ENCODE assay signal across 12 cellular contexts in the genomic region with DNA sequence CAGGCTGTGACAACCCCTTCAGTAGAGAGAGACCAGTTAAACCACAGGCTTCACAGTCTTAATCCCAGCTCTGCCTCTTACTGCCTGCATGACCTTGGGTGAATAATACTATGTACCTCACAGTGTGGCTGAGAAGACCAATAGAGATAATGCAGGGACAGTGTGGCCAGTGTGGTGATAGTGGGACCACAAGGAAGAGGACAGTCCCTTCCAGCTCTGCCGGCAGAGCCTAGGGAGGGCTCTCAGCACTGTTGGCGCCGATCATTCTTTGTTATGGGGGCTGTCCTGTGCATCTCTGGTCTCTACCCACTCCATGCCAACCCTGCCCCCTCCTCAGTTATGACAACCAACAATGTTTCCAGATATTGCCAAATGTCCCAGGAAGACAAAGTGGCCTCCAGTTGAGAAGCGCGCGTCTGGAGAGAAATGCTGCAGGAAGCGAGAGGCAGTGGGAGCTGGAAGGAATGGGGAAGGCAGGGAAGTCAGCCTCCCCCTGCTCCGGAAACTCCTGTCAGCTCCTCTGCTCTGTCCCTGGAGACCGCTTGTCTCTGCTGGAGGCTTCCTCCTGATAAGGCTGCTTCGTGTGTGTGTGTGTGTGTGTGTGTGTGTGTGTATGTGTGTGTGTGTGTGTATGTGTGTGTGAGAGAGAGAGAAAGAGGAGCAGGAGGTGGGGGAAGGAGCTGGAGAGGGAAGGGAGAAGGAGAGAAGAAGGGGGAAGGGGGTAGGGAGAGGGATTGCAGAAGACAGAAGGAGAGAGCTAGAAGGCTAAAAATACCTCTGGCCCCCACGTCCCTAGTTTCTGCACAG. TPM values are rescaled to one million over a fixed set of nuclear protein-coding genes. Genes with fewer than 3 reads are reported as not detected.
A peak's percentile ranks its signal among the peaks of the same experiment; 100 is the strongest.
DNase-seq lines count a peak whose midpoint lies in the region; ATAC-seq, FAIRE-seq and TF ChIP-seq lines count a peak whose summit lies in the region.
"Had no signal": no experiment of that assay in that cellular context is flagged by ENCODE, and none has a peak within 500 bp of the region (broad histone marks: within the 10 kb centered on the region; RNA-seq: fewer than 3 reads in every experiment).

No MANE protein-coding gene starts in this region.

- no peak overlapping the region for H3K23ac ChIP-seq in H1 (ENCODE audit: insufficient read length)

- H3K4me3 ChIP-seq in H1 (ENCODE audit: extremely low read depth in 1 of 4, insufficient read depth in 2 of 4, low read depth in 3 of 4, low read length in 4 of 4) (no peak overlapping the region), right lobe of liver (no peak overlapping the region)
- no peak overlapping the region for H3K4me3 ChIP-seq in CD4-positive, alpha-beta memory T cell (ENCODE audit: low read length in 2 of 2)

- no peak for FAIRE-seq in H1 (lab: Jason Lieb, UNC)
- FAIRE-seq: colon had no signal

- peaks cover 7 to 29% (median 17%) of the 10 kb centered on the region in 4 experiments for H3K4me1 ChIP-seq in H1 (replicated peaks in 1 of 4; ENCODE audit: control insufficient read depth in 3 of 4, insufficient read depth in 4 of 4, low read length in 3 of 4)
- H3K4me1 ChIP-seq in right lobe of liver: peaks cover 0 to 8% (median 0%) of the 10 kb centered on the region in 4 donors
- peaks cover 14% of the 10 kb centered on the region for H3K4me1 ChIP-seq in CD4-positive, alpha-beta memory T cell (ENCODE audit: insufficient read depth, low read length)

- TF ChIP-seq CTCF in H1 (IDR thresholded peaks at IDR 0.05; ENCODE audit: control extremely low read depth in 1 of 3, insufficient read depth in 1 of 3, low read depth in 1 of 3, low read length in 3 of 3) (no peak), right lobe of liver (IDR thresholded peaks at IDR 0.05) (no peak)

- no peak overlapping the region for H4K5ac ChIP-seq in H1 (ENCODE audit: insufficient read length, low read depth, low read length)

- peak overlapping the region; percentile 41 for H2BK120ac ChIP-seq in H1 (replicated peaks; ENCODE audit: low read depth, low read length)

- no peaks in the 10 kb centered on the region for H3K36me3 Mint-ChIP-seq in CD4-positive, alpha-beta memory T cell
- no peaks in the 10 kb centered on the region for H3K36me3 Mint-ChIP-seq in activated CD4-positive, alpha-beta T cell treated with anti-CD3 and anti-CD28 coated beads, Interleukin-2, amount 10 ng/mL, durations not matched to agents 7 days and 5 days (ENCODE audit: low read depth)

- H2AFZ ChIP-seq in H1 (ENCODE audit: low read length): no peak overlapping the region

- H2BK15ac ChIP-seq in H1 (ENCODE audit: low read length): peak overlapping the region; percentile 32

- H3K27ac ChIP-seq in H1 (ENCODE audit: low read depth, low read length): no peak overlapping the region
- H3K27ac ChIP-seq in right lobe of liver: no peak overlapping the region
- H3K27ac ChIP-seq in CD4-positive, alpha-beta memory T cell (ENCODE audit: low read depth, low read length): no peak overlapping the region

- H3K9me3 ChIP-seq in H1 (ENCODE audit: insufficient read depth in 2 of 2, low read depth in 1 of 2, low read length in 1 of 2) (no peaks in the 10 kb centered on the region; a peak in 1 of 4 replicates), right lobe of liver (no peaks in the 10 kb centered on the region)
- H3K9me3 ChIP-seq in CD4-positive, alpha-beta memory T cell (ENCODE audit: control insufficient read depth in 1 of 2, low read length in 2 of 2): no peaks in the 10 kb centered on the region

- no peak overlapping the region for H3K4me3 Mint-ChIP-seq in CD4-positive, alpha-beta memory T cell
- no peak overlapping the region for H3K4me3 Mint-ChIP-seq in activated CD4-positive, alpha-beta T cell treated with anti-CD3 and anti-CD28 coated beads, Interleukin-2, amount 10 ng/mL, durations not matched to agents 7 days and 5 days

- no peak overlapping the region for H3K56ac ChIP-seq in H1 (replicated peaks; ENCODE audit: insufficient read length, low read depth, low read length)

- no peak overlapping the region; a peak in 1 of 7 replicates for H3K9ac ChIP-seq in H1 (replicated peaks in 1 of 4; ENCODE audit: extremely low read depth in 1 of 4, low read depth in 3 of 4, low read length in 3 of 4)

- TF ChIP-seq RAD21 in H1 (IDR thresholded peaks at IDR 0.05 in 1 of 2, conservative IDR thresholded peaks at IDR 0.05 in 1 of 2; ENCODE audit: low read depth in 2 of 2, low read length in 2 of 2): no peak

- H3K18ac ChIP-seq in H1 (ENCODE audit: extremely low read depth, low read length): peak overlapping the region; percentile 55

- WGBS in H1 (ENCODE audit: extremely low coverage in 1 of 2, insufficient coverage in 1 of 2, insufficient read length in 1 of 2, insufficient replicate concordance in 2 of 2, low coverage in 1 of 2, low lambda C conversion rate in 2 of 2, missing lambda C conversion rate in 1 of 2), 2 experiments: 44% methylated on average over 10 of the region's 11 CpGs; no CpG with 5 or more reads in 1 of the 2 experiments
- 9% methylated on average over 11 of the region's 11 CpGs for WGBS in right lobe of liver (ENCODE audit: insufficient coverage, low coverage, low lambda C conversion rate, missing lambda C conversion rate)

- H2BK20ac ChIP-seq in H1 (ENCODE audit: low read length): peak overlapping the region; percentile 84

- no peaks in the 10 kb centered on the region for H3K9me3 Mint-ChIP-seq in CD4-positive, alpha-beta memory T cell
- H3K9me3 Mint-ChIP-seq in activated CD4-positive, alpha-beta T cell treated with anti-CD3 and anti-CD28 coated beads, Interleukin-2, amount 10 ng/mL, durations not matched to agents 7 days and 5 days: no peaks in the 10 kb centered on the region

- H3K79me2 ChIP-seq in H1 (ENCODE audit: control insufficient read depth in 1 of 2, insufficient read depth in 2 of 2, low read length in 2 of 2): no peaks in the 10 kb centered on the region

- H3K4me2 ChIP-seq in H1 (ENCODE audit: insufficient read depth in 1 of 2, low read depth in 2 of 2, low read length in 2 of 2): peak overlapping the region; percentile 39 to 51

- H3K27me3 Mint-ChIP-seq in CD4-positive, alpha-beta memory T cell: peaks cover 5 to 21% of the 10 kb centered on the region in 2 donors
- peaks cover 12% of the 10 kb centered on the region for H3K27me3 Mint-ChIP-seq in activated CD4-positive, alpha-beta T cell treated with anti-CD3 and anti-CD28 coated beads, Interleukin-2, amount 10 ng/mL, durations not matched to agents 7 days and 5 days

- ATAC-seq in right lobe of liver (peak; percentile 66 to 77 (median 71)), HG03139 (IDR thresholded peaks at IDR 0.05; ENCODE audit: unreplicated experiment) (no peak)

- DNase-seq in CMK (ENCODE audit: low read depth): peak; percentile 85
- peak; percentile 56 for DNase-seq in NCI-H2171 treated with DMSO at 0.1 percent for 48 hours (lab: John Stamatoyannopoulos, UW)
- peak in 1 of 2 experiments; percentile 54 for DNase-seq in H1 (ENCODE audit: low read depth in 1 of 2, low spot score in 2 of 2)
- no peak for DNase-seq in right lobe of liver
- DNase-seq in C1 segment of cervical spinal cord (lab: John Stamatoyannopoulos, UW): no peak
- DNase-seq in CD4-positive, alpha-beta memory T cell: no peak
- DNase-seq in activated CD4-positive, alpha-beta T cell treated with anti-CD3 and anti-CD28 coated beads, Interleukin-2, amount 10 ng/mL, durations not matched to agents 7 days and 5 days: no peak
- DNase-seq: activated CD4-positive, CD25-positive, alpha-beta regulatory T cell treated with anti-CD3 and anti-CD28 coated beads, Interleukin-2, amount 50 U/mL, for 72 hours; NCI-H187 treated with DMSO at 0.1 percent for 48 hours; stimulated activated CD8-positive, alpha-beta memory T cell treated with anti-CD3 and anti-CD28 coated beads, Interleukin-4, amount 100 ng/mL, for 48 hours had no signal

- peaks cover 3 to 10% (median 4%) of the 10 kb centered on the region in 4 donors for H3K4me1 Mint-ChIP-seq in CD4-positive, alpha-beta memory T cell
- H3K4me1 Mint-ChIP-seq in activated CD4-positive, alpha-beta T cell treated with anti-CD3 and anti-CD28 coated beads, Interleukin-2, amount 10 ng/mL, durations not matched to agents 7 days and 5 days: peaks cover 8% of the 10 kb centered on the region

- no peak overlapping the region for H4K8ac ChIP-seq in H1 (ENCODE audit: extremely low read depth, insufficient read depth, low read length)

- H3K4ac ChIP-seq in H1 (replicated peaks; ENCODE audit: insufficient read length, low read depth, low read length): peak overlapping the region; percentile 10

- no peaks in the 10 kb centered on the region for H4K20me1 ChIP-seq in H1 (replicated peaks in 1 of 2; ENCODE audit: control insufficient read depth in 1 of 2, insufficient read depth in 2 of 2, low read length in 2 of 2)

- H3K36me3 ChIP-seq in H1 (ENCODE audit: control insufficient read depth in 2 of 4, insufficient read depth in 4 of 4, low read length in 3 of 4) (no peaks in the 10 kb centered on the region), right lobe of liver (no peaks in the 10 kb centered on the region)
- H3K36me3 ChIP-seq in CD4-positive, alpha-beta memory T cell (ENCODE audit: insufficient read depth, low read length): no peaks in the 10 kb centered on the region

- H3K23me2 ChIP-seq in H1 (ENCODE audit: low read depth, low read length): peaks cover 3% of the 10 kb centered on the region; the same call in 1 of the 2 replicates

- peak overlapping the region; percentile 46; the same call in 1 of the 2 replicates for H2BK5ac ChIP-seq in H1 (ENCODE audit: low read depth, low read length)

- intact Hi-C loops in right lobe of liver (cut with DNase I): loop anchor here (5.0 kb wide), 1 partner anchor 150 kb away; no protein-coding TSS in a partner anchor
- intact Hi-C loops in CD4-positive, alpha-beta memory T cell (cut with micrococcal nuclease): loop anchor here (2.0 kb wide), 1 partner anchor 175 kb away; no protein-coding TSS in a partner anchor

- H3K27ac Mint-ChIP-seq in CD4-positive, alpha-beta memory T cell: peak overlapping the region in 1 of 7 donors; percentile 87
- H3K27ac Mint-ChIP-seq in activated CD4-positive, alpha-beta T cell treated with anti-CD3 and anti-CD28 coated beads, Interleukin-2, amount 10 ng/mL, durations not matched to agents 7 days and 5 days: no peak overlapping the region

- no peaks in the 10 kb centered on the region for H3K27me3 ChIP-seq in H1 (replicated peaks in 1 of 4; ENCODE audit: control insufficient read depth in 3 of 4, extremely low read depth in 1 of 4, insufficient read depth in 3 of 4, low read length in 3 of 4)
- no peaks in the 10 kb centered on the region for H3K27me3 ChIP-seq in right lobe of liver
- H3K27me3 ChIP-seq in CD4-positive, alpha-beta memory T cell (ENCODE audit: insufficient read depth, low read length): no peaks in the 10 kb centered on the region

- no peaks in the 10 kb centered on the region for H3K79me1 ChIP-seq in H1 (ENCODE audit: low read depth, low read length)

- peak overlapping the region; percentile 82; the same call in 1 of the 2 replicates for H2AK5ac ChIP-seq in H1 (ENCODE audit: low read depth, low read length)

- TF ChIP-seq EP300 in H1 (IDR thresholded peaks at IDR 0.05; ENCODE audit: borderline replicate concordance in 1 of 2, low read depth in 2 of 2, low read length in 2 of 2): no peak

- H2BK12ac ChIP-seq in H1 (ENCODE audit: low read depth, low read length): peak overlapping the region; percentile 51; the same call in 1 of the 2 replicates

- CTCF ChIA-PET in H1 (lab: Charles Lee; ENCODE audit: partially characterized antibody): interaction anchor here (0.6 to 5.3 kb wide), 34 partner anchors 8 to 196 kb away, joined by 3 to 62 read pairs (median 6); no protein-coding TSS in a partner anchor
- CTCF ChIA-PET in CD4-positive, alpha-beta memory T cell (lab: Charles Lee; ENCODE audit: partially characterized antibody): interaction anchor here (1.0 to 2.5 kb wide), 4 partner anchors 10 to 175 kb away, joined by 3 to 8 read pairs (median 8); no protein-coding TSS in a partner anchor
- CTCF ChIA-PET in activated CD4-positive, alpha-beta T cell treated with anti-CD3 and anti-CD28 coated beads, Interleukin-2, amount 10 ng/mL, durations not matched to agents 7 days and 5 days (lab: Charles Lee): interaction anchor here (0.7 kb wide), 1 partner anchor 803 kb away, joined by 3 read pairs; no protein-coding TSS in a partner anchor

- POLR2A ChIA-PET in H1 (lab: Charles Lee; ENCODE audit: partially characterized antibody): interaction anchor here (0.7 to 5.5 kb wide), 13 partner anchors 11 to 173 kb away, joined by 3 to 55 read pairs (median 4); a partner anchor contains a TSS
- POLR2A ChIA-PET in CD4-positive, alpha-beta memory T cell (lab: Charles Lee; ENCODE audit: partially characterized antibody): no interaction called here
- POLR2A ChIA-PET in activated CD4-positive, alpha-beta T cell treated with anti-CD3 and anti-CD28 coated beads, Interleukin-2, amount 10 ng/mL, durations not matched to agents 7 days and 5 days (lab: Charles Lee): no interaction called here

- TF ChIP-seq POLR2A in H1 (IDR thresholded peaks at IDR 0.05; ENCODE audit: control extremely low read depth in 1 of 2, low read depth in 2 of 2, low read length in 2 of 2) (no peak), right lobe of liver (IDR thresholded peaks at IDR 0.05) (no peak)

- peak overlapping the region; percentile 2 for H4K91ac ChIP-seq in H1 (replicated peaks; ENCODE audit: insufficient read length, low read length)

- H3K14ac ChIP-seq in H1 (ENCODE audit: insufficient read length): no peak overlapping the region

RNA-seq across cellular contexts. Expression of a gene that starts 31.8 kb away (rescaled TPM):
- 3.6 and 4.8 TPM in 2 replicates for total RNA-seq in H1 (2021; fragmentation: NEBNext Ultra II Directional; extraction: Animal tissue kit (Norgen Biotek cat#: 25700))
- 3.2 and 6.1 TPM in 2 replicates for polyA plus RNA-seq in H1 (2011; rRNA removed)
- polyA plus RNA-seq in H1 (2011; cell fraction: cytosol; rRNA removed): 5.0 TPM
- polyA plus RNA-seq in H1 (2011; cell fraction: nucleus; rRNA removed): 2.5 TPM
- 4.5 to 12.2 TPM (median 7.2 TPM) in 4 replicates for polyA plus RNA-seq in H1 (2012, experiment 1 of 2)
- polyA plus RNA-seq in H1 (2012, experiment 2 of 2): 5.9 TPM
- 3.5 TPM for polyA plus RNA-seq in H1 (2013, experiment 1 of 2)
- 5.3 TPM for polyA plus RNA-seq in H1 (2013, experiment 2 of 2)
- 0.63 and 2.3 TPM in 2 replicates for polyA minus RNA-seq in H1 (2011; rRNA and poly(A)+ RNA removed)
- not detected for polyA minus RNA-seq in H1 (2011; cell fraction: cytosol; rRNA and poly(A)+ RNA removed)
- polyA minus RNA-seq in H1 (2011; cell fraction: nucleus; rRNA and poly(A)+ RNA removed): 2.7 TPM
- total RNA-seq in right lobe of liver: not detected
- not detected for total RNA-seq in CD4-positive, alpha-beta memory T cell
- not detected for polyA plus RNA-seq in CD4-positive, alpha-beta memory T cell
- total RNA-seq in activated CD4-positive, alpha-beta T cell treated with anti-CD3 and anti-CD28 coated beads, Interleukin-2, amount 10 ng/mL, durations not matched to agents 7 days and 5 days: not detected

Comparison
In these comparisons a context has a peak if more than half of its experiments do, and no peak if none do; other contexts are left out.
1. DNase-seq: peak in CMK (single experiment) and NCI-H2171 treated with DMSO at 0.1 percent for 48 hours (single experiment); none in right lobe of liver (0 of 3), C1 segment of cervical spinal cord (0 of 14), CD4-positive, alpha-beta memory T cell (0 of 5) and activated CD4-positive, alpha-beta T cell treated with anti-CD3 and anti-CD28 coated beads, Interleukin-2, amount 10 ng/mL, durations not matched to agents 7 days and 5 days (single experiment).